ENCODE assay signal across 25 cellular contexts in the genomic region with DNA sequence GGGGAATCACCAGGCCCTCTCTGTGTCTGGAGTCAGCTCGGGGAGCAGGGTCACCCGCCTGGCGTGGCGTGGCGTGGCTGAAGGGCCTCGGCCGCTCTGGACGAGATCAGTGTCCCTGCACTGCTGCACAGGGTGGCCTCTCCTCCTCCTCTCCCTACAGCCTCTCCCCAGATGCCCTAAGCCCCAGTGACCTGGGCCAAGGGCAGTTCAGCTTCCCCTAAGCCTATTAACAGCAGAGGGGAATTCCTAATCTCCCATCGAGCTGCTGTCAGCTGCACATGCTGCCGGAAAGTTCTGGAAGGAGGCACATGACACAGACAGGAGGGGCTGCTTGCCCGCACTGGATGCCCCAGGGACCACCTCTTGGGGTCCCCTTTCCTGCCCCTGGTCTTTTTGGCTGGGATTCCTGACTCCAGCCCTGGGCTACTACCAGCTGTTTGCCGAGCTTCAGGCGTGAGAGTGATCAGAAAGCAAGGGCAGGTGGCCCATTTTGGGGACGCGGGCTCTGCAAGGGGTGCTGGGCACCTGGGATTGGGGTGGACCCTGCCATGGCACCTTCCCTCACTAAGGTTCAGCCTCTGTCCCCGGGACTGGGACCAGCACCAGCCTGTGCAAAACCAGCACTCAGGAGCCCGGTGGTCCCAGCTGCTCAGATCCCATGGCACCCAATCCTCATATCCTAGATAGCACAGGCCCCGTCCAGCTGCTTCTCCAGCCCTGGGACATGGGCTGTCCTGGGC. TPM values are rescaled to one million over a fixed set of nuclear protein-coding genes. Genes with fewer than 3 reads are reported as not detected.
DNase-seq lines count a peak whose midpoint lies in the region; TF ChIP-seq lines count a peak whose summit lies in the region.
"Had no signal": no experiment of that assay in that cellular context is flagged by ENCODE, and none has a peak within 500 bp of the region (broad histone marks: within the 10 kb centered on the region; RNA-seq: fewer than 3 reads in every experiment).

No MANE protein-coding gene starts in this region.

- DNase-seq in CD1c-positive myeloid dendritic cell (ENCODE audit: extremely low spot score) = peak; percentile 10
- peak; percentile 90 for DNase-seq in NCI-H82 treated with DMSO at 0.1 percent for 48 hours (lab: John Stamatoyannopoulos, UW; ENCODE audit: unreplicated experiment)
- DNase-seq in iPS-NIHi7 (ENCODE audit: extremely low spot score) = peak; percentile 15
- no peak for DNase-seq in AG08396 (ENCODE audit: low spot score)
- DNase-seq in activated CD4-positive, alpha-beta T cell treated with anti-CD3 and anti-CD28 coated beads for 1 hour = no peak
- no peak for DNase-seq in ovary
- DNase-seq: activated CD4-positive, alpha-beta T cell treated with anti-CD3 and anti-CD28 coated beads, Interleukin-2, amount 50 U/mL, for 48 hours; activated naive CD4-positive, alpha-beta T cell treated with Interleukin-2 at 50 U/mL for 16 hours; amniotic stem cell; brain microvascular endothelial cell; DMS53; naive B cell; NCI-H1092; NCI-H1694 treated with DMSO at 0.1 percent for 48 hours; NCI-H2171; NCI-H510A; pancreas; small intestine; T1000; tibial artery had no signal

- TF ChIP-seq POLR2A in ovary (IDR thresholded peaks at IDR 0.05) = no peak

- no peak for TF ChIP-seq CTCF in ovary (IDR thresholded peaks at IDR 0.05)

- H3K27me3 ChIP-seq in ovary = no peaks in the 10 kb centered on the region
- H3K27me3 ChIP-seq: brain microvascular endothelial cell, pancreas, Peyer's patch had no signal

- intact Hi-C loops in ovary (cut with DNase I) = no loop called here

- WGBS in ovary, 3 donors = 66 to 74% (median 68%) methylated on average over 17 to 18 of the region's 18 CpGs

- H3K4me1 ChIP-seq in ovary (ENCODE audit: insufficient read depth) = no peaks in the 10 kb centered on the region
- H3K4me1 ChIP-seq: Peyer's patch, tibial artery had no signal

- H3K36me3 ChIP-seq in ovary = no peaks in the 10 kb centered on the region
- H3K36me3 ChIP-seq: brain microvascular endothelial cell, pancreas, Peyer's patch, tibial artery had no signal

- no peak for TF ChIP-seq EP300 in ovary (IDR thresholded peaks at IDR 0.05)

- H3K4me3 ChIP-seq in ovary = no peak overlapping the region
- H3K4me3 ChIP-seq: pancreas, Peyer's patch, tibial artery had no signal

- no peak overlapping the region for H3K27ac ChIP-seq in ovary
- H3K27ac ChIP-seq: brain microvascular endothelial cell, pancreas, Peyer's patch, tibial artery had no signal

- H3K9me3 ChIP-seq in ovary = no peaks in the 10 kb centered on the region
- H3K9me3 ChIP-seq: pancreas, Peyer's patch, tibial artery had no signal

RNA-seq across cellular contexts. Expression of a gene that starts 0.8 kb away (rescaled TPM):
- total RNA-seq in ovary = under 1 TPM in 1 of 7 donors, not detected in 6; 0.22 TPM
- polyA plus RNA-seq in ovary = 1 to 10 TPM in 1 of 2 donors, under 1 TPM in 1; 0.39 to 1.3 TPM
- total RNA-seq: chondrocyte, G401, H4, Peyer's patch had no signal
- polyA plus RNA-seq: keratinocyte had no signal

RNA-seq across cellular contexts. Expression of a gene that starts 10.9 kb away (rescaled TPM):
- 10 to 100 TPM; 14.5 to 35.7 (median 20.9) TPM for total RNA-seq in ovary
- 10 to 100 TPM in 1 of 2 donors, 1 to 10 TPM in 1; 1.7 to 32.8 TPM for polyA plus RNA-seq in ovary

RNA-seq across cellular contexts. Expression of a gene that starts 11.0 kb away (rescaled TPM):
- 10 to 100 TPM in 3 of 7 donors, 1 to 10 TPM in 4; 5.1 to 17.8 (median 9.4) TPM for total RNA-seq in ovary
- 10 to 100 TPM in 1 of 2 donors, 1 to 10 TPM in 1; 6.9 to 10.4 TPM for polyA plus RNA-seq in ovary

RNA-seq across cellular contexts. Expression of a gene that starts 18.6 kb away (rescaled TPM):
- 1 to 10 TPM in 4 of 7 donors, under 1 TPM in 3; 0.73 to 3.3 (median 1.2) TPM for total RNA-seq in ovary
- 1 to 10 TPM in 1 of 2 donors, under 1 TPM in 1; 0.68 to 1.5 TPM for polyA plus RNA-seq in ovary
- total RNA-seq: Peyer's patch had no signal

RNA-seq across cellular contexts. Expression of a gene that starts 18.6 kb away (rescaled TPM):
- 10 to 100 TPM; 24.4 to 76.0 (median 56.3) TPM for total RNA-seq in ovary
- 10 to 100 TPM; 25.4 to 84.8 TPM for polyA plus RNA-seq in ovary

Comparison
In these comparisons a context has a peak if more than half of its experiments do, and no peak if none do; other contexts are left out.
1. DNase-seq: peak in CD1c-positive myeloid dendritic cell (single experiment), NCI-H82 treated with DMSO at 0.1 percent for 48 hours (single experiment) and iPS-NIHi7 (single experiment); none in AG08396 (single experiment), activated CD4-positive, alpha-beta T cell treated with anti-CD3 and anti-CD28 coated beads for 1 hour (single experiment) and ovary (0 of 5).